Comparison of ENCODE assay signal across 8 cellular contexts in genomic region chr7:116525913-116526857, GRCh38. TPM values are rescaled to one million over a fixed set of nuclear protein-coding genes. Genes with fewer than 3 reads are reported as not detected.
DNase-seq lines count a peak whose midpoint lies in the region; ATAC-seq and TF ChIP-seq lines count a peak whose summit lies in the region.

No MANE protein-coding gene starts in this region.

- POLR2A ChIA-PET in naive thymus-derived CD4-positive, alpha-beta T cell (lab: Charles Lee): interaction anchor here (0.9 kb wide), 1 partner anchor 341 kb away, joined by 3 read pairs; no protein-coding TSS in a partner anchor

- H3K27ac ChIP-seq in C4-2B (no peak overlapping the region), OCI-LY1 (ENCODE audit: low read depth, low read length, poor library complexity, severe bottlenecking) (no peak overlapping the region), substantia nigra (ENCODE audit: low read depth, low read length, poor library complexity, severe bottlenecking) (peak overlapping the region; percentile 79)
- no peak overlapping the region for H3K27ac ChIP-seq in naive thymus-derived CD4-positive, alpha-beta T cell (ENCODE audit: low read depth, low read length)

- peak overlapping the region; percentile 76 to 89 (median 83) for H3K4me3 Mint-ChIP-seq in naive thymus-derived CD4-positive, alpha-beta T cell

- CTCF ChIA-PET in naive thymus-derived CD4-positive, alpha-beta T cell (lab: Charles Lee): interaction anchor here (0.6 to 2.0 kb wide), 10 partner anchors 15 to 384 kb away, joined by 3 to 11 read pairs (median 3); no protein-coding TSS in a partner anchor

- H3K27ac Mint-ChIP-seq in naive thymus-derived CD4-positive, alpha-beta T cell: peak overlapping the region in 1 of 9 donors; percentile 32

- peak; percentile 98 for TF ChIP-seq CTCF in C4-2B (conservative IDR thresholded peaks at IDR 0.05)
- peak; percentile 90 for TF ChIP-seq CTCF in OCI-LY1 (IDR thresholded peaks at IDR 0.05; ENCODE audit: low read length)

- H3K4me3 ChIP-seq in OCI-LY1 (ENCODE audit: low read depth, low read length, poor library complexity, severe bottlenecking): peak overlapping the region; percentile 54
- peak overlapping the region; percentile 48 for H3K4me3 ChIP-seq in naive thymus-derived CD4-positive, alpha-beta T cell (ENCODE audit: low read length)

- H4K20me1 ChIP-seq in OCI-LY1 (ENCODE audit: insufficient read depth, low read length): no peaks in the 10 kb centered on the region

- peak overlapping the region; percentile 1; the same call in 1 of the 2 replicates for H3K9ac ChIP-seq in OCI-LY1 (ENCODE audit: low read length)

- H3K27me3 ChIP-seq in OCI-LY1 (ENCODE audit: insufficient read depth, low read length): peaks cover 18% of the 10 kb centered on the region; the same call in 1 of the 2 replicates
- H3K27me3 ChIP-seq in naive thymus-derived CD4-positive, alpha-beta T cell (ENCODE audit: control insufficient read depth in 2 of 2, insufficient read depth in 2 of 2, low read length in 2 of 2): peaks cover 19 to 22% of the 10 kb centered on the region in 2 donors

- peak; percentile 25 to 42 for DNase-seq in activated T-helper 1 cell treated with anti-CD3 and anti-CD28 coated beads, Interleukin-2, amount 50 U/mL, for 16 hours (ENCODE audit: low read depth in 1 of 2, low spot score in 1 of 2)
- DNase-seq in fibroblast of peridontal ligament (ENCODE audit: extremely low read depth): peak; percentile 88
- DNase-seq in naive thymus-derived CD4-positive, alpha-beta T cell: peak; percentile 21 to 73 (median 52)
- peak in 32 of 49 donors; percentile 6 to 57 (median 24) for DNase-seq in substantia nigra (lab: John Stamatoyannopoulos, UW)

- H3F3A ChIP-seq in OCI-LY1 (ENCODE audit: insufficient read depth, low read length): no peaks in the 10 kb centered on the region

- peaks cover 0 to 2% (median 0%) of the 10 kb centered on the region in 11 donors for H3K9me3 Mint-ChIP-seq in naive thymus-derived CD4-positive, alpha-beta T cell

- no peaks in the 10 kb centered on the region for H3K36me3 Mint-ChIP-seq in naive thymus-derived CD4-positive, alpha-beta T cell

- peaks cover 22% of the 10 kb centered on the region for H3K4me1 ChIP-seq in OCI-LY1 (ENCODE audit: insufficient read depth, low read length, severe bottlenecking)
- peaks cover 9 to 14% of the 10 kb centered on the region in 2 donors for H3K4me1 ChIP-seq in naive thymus-derived CD4-positive, alpha-beta T cell (ENCODE audit: control insufficient read depth in 2 of 2, insufficient read depth in 2 of 2, low read length in 2 of 2)

- H3K4me1 Mint-ChIP-seq in naive thymus-derived CD4-positive, alpha-beta T cell: peaks cover 8 to 22% (median 21%) of the 10 kb centered on the region in 7 donors

- peaks cover 70 to 85% (median 77%) of the 10 kb centered on the region in 5 donors for H3K27me3 Mint-ChIP-seq in naive thymus-derived CD4-positive, alpha-beta T cell

- H3K9me2 ChIP-seq in OCI-LY1 (ENCODE audit: low read depth, low read length): no peaks in the 10 kb centered on the region

- no peaks in the 10 kb centered on the region for H3K79me2 ChIP-seq in OCI-LY1 (ENCODE audit: insufficient read depth, low read length)

- H3K9me3 ChIP-seq in OCI-LY1 (ENCODE audit: low read length): no peaks in the 10 kb centered on the region
- H3K9me3 ChIP-seq in naive thymus-derived CD4-positive, alpha-beta T cell (ENCODE audit: control insufficient read depth in 2 of 3, low read length in 3 of 3): no peaks in the 10 kb centered on the region

- intact Hi-C loops in naive thymus-derived CD4-positive, alpha-beta T cell (cut with micrococcal nuclease): loop anchor here (1.0 to 10.0 kb wide), 8 partner anchors 59 to 388 kb away; partner anchors contain the start of gene CAPZA2 (in 1 of the 2)

- no peaks in the 10 kb centered on the region for H3K36me3 ChIP-seq in OCI-LY1 (ENCODE audit: insufficient read depth, low read length)
- H3K36me3 ChIP-seq in naive thymus-derived CD4-positive, alpha-beta T cell (ENCODE audit: control insufficient read depth in 2 of 3, insufficient read depth in 3 of 3, low read length in 3 of 3): no peaks in the 10 kb centered on the region

- peak overlapping the region; percentile 78 for H3K4me2 ChIP-seq in OCI-LY1 (ENCODE audit: low read length)

- ATAC-seq in GM19025 (IDR thresholded peaks at IDR 0.05; ENCODE audit: low read depth, unreplicated experiment) (peak; percentile 90), HG03159 (IDR thresholded peaks at IDR 0.05; ENCODE audit: unreplicated experiment) (peak; percentile 95)
- peak; percentile 93 for ATAC-seq in naive thymus-derived CD4-positive, alpha-beta T cell

- H2AFZ ChIP-seq in OCI-LY1 (ENCODE audit: low read length): no peak overlapping the region

RNA-seq across cellular contexts. Expression of gene CAV1, which starts 1.3 kb away (rescaled TPM):
- under 1 TPM in 2 of 5 experiments, not detected in 3; 0.19 to 0.39 TPM for total RNA-seq in naive thymus-derived CD4-positive, alpha-beta T cell
- not detected for polyA plus RNA-seq in naive thymus-derived CD4-positive, alpha-beta T cell

RNA-seq across cellular contexts. Expression of gene CAV2, which starts 26.6 kb away (rescaled TPM):
- under 1 TPM in 1 of 5 experiments, not detected in 4; 0.93 TPM for total RNA-seq in naive thymus-derived CD4-positive, alpha-beta T cell
- polyA plus RNA-seq in naive thymus-derived CD4-positive, alpha-beta T cell: not detected

Comparison
In these comparisons a context has a peak if more than half of its experiments do, and no peak if none do; other contexts are left out.
1. DNase-seq: peak in every context shown above with its lines; median percentile 88 in fibroblast of peridontal ligament; 52 in naive thymus-derived CD4-positive, alpha-beta T cell; 34 in activated T-helper 1 cell treated with anti-CD3 and anti-CD28 coated beads, Interleukin-2, amount 50 U/mL, for 16 hours; 24 in substantia nigra.